ENCODE assay signal across 15 cellular contexts in genomic region chr5:149641600-149641999, GRCh38.
A peak's percentile ranks its signal among the peaks of the same experiment; 100 is the strongest.
DNase-seq lines count a peak whose midpoint lies in the region; ATAC-seq and TF ChIP-seq lines count a peak whose summit lies in the region.
"Had no signal": no experiment of that assay in that cellular context is flagged by ENCODE, and none has a peak within 500 bp of the region (broad histone marks: within the 10 kb centered on the region; RNA-seq: fewer than 3 reads in every experiment).

No MANE protein-coding gene starts in this region.

- TF ChIP-seq CTCF in HCT116 (IDR thresholded peaks at IDR 0.05 in 2 of 3, conservative IDR thresholded peaks at IDR 0.05 in 1 of 3; ENCODE audit: borderline replicate concordance in 1 of 3, insufficient read depth in 1 of 3, low read depth in 2 of 3, low read length in 2 of 3) (no peak), epithelial cell of proximal tubule (conservative IDR thresholded peaks at IDR 0.05; ENCODE audit: low read depth, low read length) (no peak), psoas muscle (IDR thresholded peaks at IDR 0.05) (no peak), uterus (IDR thresholded peaks at IDR 0.05) (no peak)

- no peaks in the 10 kb centered on the region for H3K9me2 ChIP-seq in HCT116 (ENCODE audit: insufficient read depth)

- H3K9me3 ChIP-seq in HCT116 (ENCODE audit: control insufficient read depth in 1 of 2, insufficient read depth in 1 of 2, low read depth in 1 of 2, low read length in 2 of 2) (no peaks in the 10 kb centered on the region), psoas muscle (no peaks in the 10 kb centered on the region), uterus (no peaks in the 10 kb centered on the region)
- H3K9me3 ChIP-seq: MG63 had no signal

- peak overlapping the region; percentile 17; the same call in 1 of the 2 replicates for H3K4me2 ChIP-seq in HCT116 (ENCODE audit: low read length)

- TF ChIP-seq POLR2A in HCT116 (IDR thresholded peaks at IDR 0.05; ENCODE audit: borderline replicate concordance, extremely low read depth, insufficient read depth, insufficient read length): no peak
- TF ChIP-seq POLR2A in uterus (IDR thresholded peaks at IDR 0.05): no peak

- intact Hi-C loops in HCT116 (cut with micrococcal nuclease): no loop called here
- intact Hi-C loops in psoas muscle (cut with DNase I): loop anchor here in 1 of 2 donors (2.0 kb wide), 1 partner anchor 187 kb away; no protein-coding TSS in a partner anchor
- intact Hi-C loops in uterus (cut with DNase I; ENCODE audit: low total_unique reads): no loop called here
- intact Hi-C loops in activated naive CD4-positive, alpha-beta T cell treated with anti-CD3 and anti-CD28 coated beads for 36 hours (cut with micrococcal nuclease): no loop called here

- POLR2A ChIA-PET in HCT116 (lab: Charles Lee): no interaction called here

- H3K4me1 Mint-ChIP-seq in activated naive CD4-positive, alpha-beta T cell treated with anti-CD3 and anti-CD28 coated beads for 36 hours (ENCODE audit: low read depth): peaks cover 3% of the 10 kb centered on the region

- H3K4me1 ChIP-seq in HCT116 (ENCODE audit: control insufficient read depth in 1 of 2, insufficient read depth in 2 of 2, low read length in 2 of 2) (peaks cover 0 to 9% of the 10 kb centered on the region in 2 experiments; a peak in 2 of 4 replicates), psoas muscle (peaks cover 20% of the 10 kb centered on the region), uterus (no peaks in the 10 kb centered on the region)

- H3K79me2 ChIP-seq in HCT116 (ENCODE audit: insufficient read depth, low read length): no peaks in the 10 kb centered on the region

- no peak overlapping the region for H3K9ac ChIP-seq in HCT116 (ENCODE audit: low read length)

- H3K4me3 Mint-ChIP-seq in activated naive CD4-positive, alpha-beta T cell treated with anti-CD3 and anti-CD28 coated beads for 36 hours: no peak overlapping the region

- DNase-seq in HCT116 (ENCODE audit: low read depth, low spot score) (no peak), epithelial cell of proximal tubule (ENCODE audit: low read depth) (no peak), psoas muscle (no peak), uterus (no peak), T-helper 1 cell (no peak)
- no peak for DNase-seq in effector CD8-positive, alpha-beta T cell (lab: John Stamatoyannopoulos, UW)
- DNase-seq in activated naive CD4-positive, alpha-beta T cell treated with anti-CD3 and anti-CD28 coated beads for 36 hours: no peak
- DNase-seq: ACHN, AML-193, COR-L47, DMS153, MG63, NCI-H1092, NCI-H524, SHP77 treated with DMSO at 0.1 percent for 48 hours had no signal

- RAD21 ChIA-PET in HCT116 (lab: Charles Lee; ENCODE audit: low non-redundant PET in 1 of 2, low total read pairs in 2 of 2, uncharacterized antibody in 2 of 2, unreplicated experiment in 2 of 2): no interaction called here

- no peaks in the 10 kb centered on the region for H3K27me3 Mint-ChIP-seq in activated naive CD4-positive, alpha-beta T cell treated with anti-CD3 and anti-CD28 coated beads for 36 hours (ENCODE audit: low read depth)

- peak overlapping the region; percentile 54 for H2AFZ ChIP-seq in HCT116 (ENCODE audit: low read depth, low read length, poor library complexity, severe bottlenecking)

- 84 to 97% (median 87%) methylated on average over 5 of the region's 5 CpGs for WGBS in psoas muscle, 3 donors

- no peaks in the 10 kb centered on the region for H3K9me3 Mint-ChIP-seq in activated naive CD4-positive, alpha-beta T cell treated with anti-CD3 and anti-CD28 coated beads for 36 hours

- H3K27ac Mint-ChIP-seq in activated naive CD4-positive, alpha-beta T cell treated with anti-CD3 and anti-CD28 coated beads for 36 hours: no peak overlapping the region

- H3K27ac ChIP-seq in HCT116 (ENCODE audit: low read depth, low read length): no peak overlapping the region
- peak overlapping the region; percentile 67 for H3K27ac ChIP-seq in psoas muscle
- peak overlapping the region; percentile 83 to 85 for H3K27ac ChIP-seq in uterus

- H3K36me3 ChIP-seq in HCT116 (ENCODE audit: control insufficient read depth in 1 of 2, insufficient read depth in 2 of 2, low read length in 2 of 2): no peaks in the 10 kb centered on the region
- H3K36me3 ChIP-seq in psoas muscle (ENCODE audit: insufficient read depth in 1 of 2, low read depth in 1 of 2): no peaks in the 10 kb centered on the region
- no peaks in the 10 kb centered on the region for H3K36me3 ChIP-seq in uterus
- H3K36me3 ChIP-seq: MG63 had no signal

- no peaks in the 10 kb centered on the region for H4K20me1 ChIP-seq in HCT116 (ENCODE audit: insufficient read depth)

- CTCF ChIA-PET in HCT116 (lab: Charles Lee): interaction anchor here (2.2 kb wide), 1 partner anchor 186 kb away, joined by 14 read pairs; no protein-coding TSS in a partner anchor
- CTCF ChIA-PET in activated naive CD4-positive, alpha-beta T cell treated with anti-CD3 and anti-CD28 coated beads for 36 hours (lab: Charles Lee): interaction anchor here (1.1 to 7.1 kb wide), 2 partner anchors 187 to 320 kb away, joined by 3 to 75 read pairs; no protein-coding TSS in a partner anchor

- H3K36me3 Mint-ChIP-seq in activated naive CD4-positive, alpha-beta T cell treated with anti-CD3 and anti-CD28 coated beads for 36 hours (ENCODE audit: low read depth): no peaks in the 10 kb centered on the region

- ATAC-seq in HCT116: no peak
- no peak for ATAC-seq in psoas muscle

- H3K27me3 ChIP-seq in HCT116 (ENCODE audit: insufficient read depth, low read length): no peaks in the 10 kb centered on the region
- H3K27me3 ChIP-seq in psoas muscle (ENCODE audit: insufficient read depth in 3 of 3, low read length in 2 of 3): no peaks in the 10 kb centered on the region
- no peaks in the 10 kb centered on the region for H3K27me3 ChIP-seq in uterus
- H3K27me3 ChIP-seq: MG63 had no signal

- no TSS peak for BruUV-seq in HCT116 (replicated peaks; lab: Mats Ljungman, UMichigan)

- H3K4me3 ChIP-seq in HCT116 (replicated peaks in 1 of 2; ENCODE audit: low read depth in 1 of 2, low read length in 2 of 2): no peak overlapping the region
- H3K4me3 ChIP-seq in epithelial cell of proximal tubule (ENCODE audit: low read depth, low read length): peak overlapping the region; percentile 20
- peak overlapping the region; percentile 62 for H3K4me3 ChIP-seq in psoas muscle
- H3K4me3 ChIP-seq in uterus: peak overlapping the region; percentile 21 to 27
- H3K4me3 ChIP-seq: MG63 had no signal

- no peak for TF ChIP-seq RAD21 in HCT116 (IDR thresholded peaks at IDR 0.05; ENCODE audit: low read depth)

TF ChIP-seq in HCT116, 20 proteins besides CTCF, POLR2A, EP300 and RAD21 (continues in another document):
- TF ChIP-seq, protein P1, sequence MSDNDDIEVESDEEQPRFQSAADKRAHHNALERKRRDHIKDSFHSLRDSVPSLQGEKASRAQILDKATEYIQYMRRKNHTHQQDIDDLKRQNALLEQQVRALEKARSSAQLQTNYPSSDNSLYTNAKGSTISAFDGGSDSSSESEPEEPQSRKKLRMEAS (IDR thresholded peaks at IDR 0.05): no peak
- no peak for TF ChIP-seq FOSL1 (IDR thresholded peaks at IDR 0.05; ENCODE audit: low read depth)
- no peak for TF ChIP-seq EGR1 (IDR thresholded peaks at IDR 0.05; ENCODE audit: low read depth)
- no peak for TF ChIP-seq EZH2 (IDR thresholded peaks at IDR 0.05)
- TF ChIP-seq, protein P2, sequence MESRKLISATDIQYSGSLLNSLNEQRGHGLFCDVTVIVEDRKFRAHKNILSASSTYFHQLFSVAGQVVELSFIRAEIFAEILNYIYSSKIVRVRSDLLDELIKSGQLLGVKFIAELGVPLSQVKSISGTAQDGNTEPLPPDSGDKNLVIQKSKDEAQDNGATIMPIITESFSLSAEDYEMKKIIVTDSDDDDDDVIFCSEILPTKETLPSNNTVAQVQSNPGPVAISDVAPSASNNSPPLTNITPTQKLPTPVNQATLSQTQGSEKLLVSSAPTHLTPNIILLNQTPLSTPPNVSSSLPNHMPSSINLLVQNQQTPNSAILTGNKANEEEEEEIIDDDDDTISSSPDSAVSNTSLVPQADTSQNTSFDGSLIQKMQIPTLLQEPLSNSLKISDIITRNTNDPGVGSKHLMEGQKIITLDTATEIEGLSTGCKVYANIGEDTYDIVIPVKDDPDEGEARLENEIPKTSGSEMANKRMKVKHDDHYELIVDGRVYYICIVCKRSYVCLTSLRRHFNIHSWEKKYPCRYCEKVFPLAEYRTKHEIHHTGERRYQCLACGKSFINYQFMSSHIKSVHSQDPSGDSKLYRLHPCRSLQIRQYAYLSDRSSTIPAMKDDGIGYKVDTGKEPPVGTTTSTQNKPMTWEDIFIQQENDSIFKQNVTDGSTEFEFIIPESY (IDR thresholded peaks at IDR 0.05; ENCODE audit: extremely low read depth, insufficient replicate concordance, low read length): no peak
- TF ChIP-seq, protein P3, sequence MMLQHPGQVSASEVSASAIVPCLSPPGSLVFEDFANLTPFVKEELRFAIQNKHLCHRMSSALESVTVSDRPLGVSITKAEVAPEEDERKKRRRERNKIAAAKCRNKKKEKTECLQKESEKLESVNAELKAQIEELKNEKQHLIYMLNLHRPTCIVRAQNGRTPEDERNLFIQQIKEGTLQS (IDR thresholded peaks at IDR 0.05): no peak
- no peak for TF ChIP-seq SRF (IDR thresholded peaks at IDR 0.05; ENCODE audit: low read depth)
- no peak for TF ChIP-seq SIN3A (IDR thresholded peaks at IDR 0.05; ENCODE audit: low read depth)
- no peak for TF ChIP-seq SP1 (IDR thresholded peaks at IDR 0.05; ENCODE audit: low read depth)
- no peak for TF ChIP-seq POLR2AphosphoS5 (IDR thresholded peaks at IDR 0.05; ENCODE audit: low read depth, low read length)

Comparison
In these comparisons a context has a peak if more than half of its experiments do, and no peak if none do; other contexts are left out.
1. H3K4me3 ChIP-seq: peak in epithelial cell of proximal tubule (single experiment), psoas muscle (single experiment) and uterus (2 of 2); none in HCT116 (0 of 2).